34 cellular contexts compared by ENCODE assay signal in genomic region chr1:207081806-207082205, GRCh38. TPM values are rescaled to one million over a fixed set of nuclear protein-coding genes. Genes with fewer than 3 reads are reported as not detected.
"Had no signal": no experiment of that assay in that cellular context is flagged by ENCODE, and none has a peak within 500 bp of the region (broad histone marks: within the 10 kb centered on the region; RNA-seq: fewer than 3 reads in every experiment).

No MANE protein-coding gene starts in this region.

- H3K9ac ChIP-seq: neural progenitor cell, parathyroid adenoma had no signal

- H3K36me3 ChIP-seq: neural progenitor cell, ovary, thoracic aorta, upper lobe of left lung, vagina had no signal

- H2AFZ ChIP-seq: neural progenitor cell, parathyroid adenoma had no signal

- H3K4me2 ChIP-seq: neural progenitor cell, smooth muscle cell had no signal

- FAIRE-seq: urothelium cell line had no signal

- H3K9me3 ChIP-seq: ovary, psoas muscle, spleen, stomach, thoracic aorta, thyroid gland, tibial nerve, upper lobe of left lung, vagina had no signal

- H3K79me2 ChIP-seq: parathyroid adenoma had no signal

- H3K27ac Mint-ChIP-seq: natural killer cell; nephron; neural progenitor cell; progenitor cell of endocrine pancreas; stimulated activated effector memory CD8-positive, alpha-beta T cell treated with anti-CD3 and anti-CD28 coated beads, Interleukin-12 subunit alpha, Interleukin-12 subunit beta, amount 100 ng/mL, for 72 hours; stimulated activated naive B cell treated with anti-CD40 and anti-IgM and Interleukin-4, amounts not matched to agents 10 μg/mL and 1 μg/mL and 100 μg/mL, for 72 hours; stimulated activated naive CD8-positive, alpha-beta T cell treated with anti-CD3 and anti-CD28 coated beads, Interleukin-15, Interleukin-2, amounts not matched to agents 100 ng/mL and 50 ng/mL, for 24 hours had no signal

- H3K4me3 ChIP-seq: neural progenitor cell, ovary, psoas muscle, skin epidermis, smooth muscle cell, spleen, stomach, thoracic aorta, thyroid gland, tibial nerve, upper lobe of left lung, vagina had no signal

- H3K9me3 Mint-ChIP-seq: naive thymus-derived CD4-positive, alpha-beta T cell; natural killer cell; nephron; neural progenitor cell; stimulated activated effector memory CD8-positive, alpha-beta T cell treated with anti-CD3 and anti-CD28 coated beads, Interleukin-12 subunit alpha, Interleukin-12 subunit beta, amount 100 ng/mL, for 72 hours; stimulated activated naive B cell treated with anti-CD40 and anti-IgM and Interleukin-4, amounts not matched to agents 10 μg/mL and 1 μg/mL and 100 μg/mL, for 72 hours; stimulated activated naive CD8-positive, alpha-beta T cell treated with anti-CD3 and anti-CD28 coated beads, Interleukin-15, Interleukin-2, amounts not matched to agents 100 ng/mL and 50 ng/mL, for 24 hours had no signal

- H3K27ac ChIP-seq: neural progenitor cell, ovary, parathyroid adenoma, psoas muscle, skin epidermis, spleen, stomach, thoracic aorta, thyroid gland, tibial nerve, upper lobe of left lung, vagina had no signal

- DNase-seq: naive thymus-derived CD4-positive, alpha-beta T cell; natural killer cell; occipital lobe; ovary; posterior cingulate gyrus; psoas muscle; right cardiac atrium; spleen; stimulated activated CD4-positive, alpha-beta T cell treated with anti-CD3 and anti-CD28 coated beads, Interleukin-12 subunit alpha, Interleukin-12 subunit beta, amount 100 ng/mL, for 4 hours; stimulated activated CD4-positive, alpha-beta T cell treated with anti-CD3 and anti-CD28 coated beads, Interleukin-1b, Interleukin-23, amount 100 ng/mL, for 48 hours; stimulated activated CD4-positive, alpha-beta T cell treated with anti-CD3 and anti-CD28 coated beads, Interleukin-4, amount 100 ng/mL, for 1 hour; stimulated activated naive B cell treated with anti-CD40 and anti-IgM and Interleukin-4, amounts not matched to agents 10 μg/mL and 1 μg/mL and 100 μg/mL, for 72 hours; stimulated activated naive CD4-positive, alpha-beta T cell treated with Interleukin-2 at 50 U/mL for 16 hours; stomach; thyroid gland; upper lobe of left lung had no signal

- H3K4me3 Mint-ChIP-seq: naive thymus-derived CD4-positive, alpha-beta T cell; natural killer cell; nephron; neural progenitor cell; stimulated activated effector memory CD8-positive, alpha-beta T cell treated with anti-CD3 and anti-CD28 coated beads, Interleukin-12 subunit alpha, Interleukin-12 subunit beta, amount 100 ng/mL, for 72 hours; stimulated activated naive B cell treated with anti-CD40 and anti-IgM and Interleukin-4, amounts not matched to agents 10 μg/mL and 1 μg/mL and 100 μg/mL, for 72 hours; stimulated activated naive CD8-positive, alpha-beta T cell treated with anti-CD3 and anti-CD28 coated beads, Interleukin-15, Interleukin-2, amounts not matched to agents 100 ng/mL and 50 ng/mL, for 24 hours had no signal

- H3K36me3 Mint-ChIP-seq: natural killer cell; neural progenitor cell; stimulated activated effector memory CD8-positive, alpha-beta T cell treated with anti-CD3 and anti-CD28 coated beads, Interleukin-12 subunit alpha, Interleukin-12 subunit beta, amount 100 ng/mL, for 72 hours; stimulated activated naive B cell treated with anti-CD40 and anti-IgM and Interleukin-4, amounts not matched to agents 10 μg/mL and 1 μg/mL and 100 μg/mL, for 72 hours had no signal

- H3K27me3 ChIP-seq: neural progenitor cell, ovary, spleen, stomach, thyroid gland, tibial nerve, upper lobe of left lung, vagina had no signal

- ATAC-seq: naive thymus-derived CD4-positive, alpha-beta T cell; natural killer cell; right cardiac atrium; sciatic nerve; stimulated activated effector memory CD8-positive, alpha-beta T cell treated with anti-CD3 and anti-CD28 coated beads, Interleukin-12 subunit alpha, Interleukin-12 subunit beta, amount 100 ng/mL, for 72 hours; stimulated activated naive B cell treated with anti-CD40 and anti-IgM and Interleukin-4, amounts not matched to agents 10 μg/mL and 1 μg/mL and 100 μg/mL, for 72 hours had no signal

- H3K4me1 ChIP-seq: neural progenitor cell, parathyroid adenoma had no signal

RNA-seq across cellular contexts. Expression of gene C4BPB, which starts 6.9 kb away (rescaled TPM):
- total RNA-seq: natural killer cell, occipital lobe, osteoblast, progenitor cell of endocrine pancreas, renal cortical epithelial cell, temporal lobe, thyroid gland, vagina had no signal
- polyA plus RNA-seq: neural cell had no signal

RNA-seq across cellular contexts. Expression of gene C4BPA, which starts 22.2 kb away (rescaled TPM):
- total RNA-seq: naive thymus-derived CD4-positive, alpha-beta T cell; natural killer cell; occipital lobe; osteoblast; progenitor cell of endocrine pancreas; smooth muscle cell; subcutaneous adipose tissue; temporal lobe; thyroid gland; tibial nerve; vagina had no signal
- polyA plus RNA-seq: naive thymus-derived CD4-positive, alpha-beta T cell; neural cell; psoas muscle; right cardiac atrium; smooth muscle cell had no signal

RNA-seq across cellular contexts. Expression of gene C1orf116, which starts 49.2 kb away (rescaled TPM):
- total RNA-seq: occipital lobe, osteoblast had no signal
- polyA plus RNA-seq: naive thymus-derived CD4-positive, alpha-beta T cell; neural cell had no signal
